1 cellular context compared by ENCODE assay signal in the genomic region with DNA sequence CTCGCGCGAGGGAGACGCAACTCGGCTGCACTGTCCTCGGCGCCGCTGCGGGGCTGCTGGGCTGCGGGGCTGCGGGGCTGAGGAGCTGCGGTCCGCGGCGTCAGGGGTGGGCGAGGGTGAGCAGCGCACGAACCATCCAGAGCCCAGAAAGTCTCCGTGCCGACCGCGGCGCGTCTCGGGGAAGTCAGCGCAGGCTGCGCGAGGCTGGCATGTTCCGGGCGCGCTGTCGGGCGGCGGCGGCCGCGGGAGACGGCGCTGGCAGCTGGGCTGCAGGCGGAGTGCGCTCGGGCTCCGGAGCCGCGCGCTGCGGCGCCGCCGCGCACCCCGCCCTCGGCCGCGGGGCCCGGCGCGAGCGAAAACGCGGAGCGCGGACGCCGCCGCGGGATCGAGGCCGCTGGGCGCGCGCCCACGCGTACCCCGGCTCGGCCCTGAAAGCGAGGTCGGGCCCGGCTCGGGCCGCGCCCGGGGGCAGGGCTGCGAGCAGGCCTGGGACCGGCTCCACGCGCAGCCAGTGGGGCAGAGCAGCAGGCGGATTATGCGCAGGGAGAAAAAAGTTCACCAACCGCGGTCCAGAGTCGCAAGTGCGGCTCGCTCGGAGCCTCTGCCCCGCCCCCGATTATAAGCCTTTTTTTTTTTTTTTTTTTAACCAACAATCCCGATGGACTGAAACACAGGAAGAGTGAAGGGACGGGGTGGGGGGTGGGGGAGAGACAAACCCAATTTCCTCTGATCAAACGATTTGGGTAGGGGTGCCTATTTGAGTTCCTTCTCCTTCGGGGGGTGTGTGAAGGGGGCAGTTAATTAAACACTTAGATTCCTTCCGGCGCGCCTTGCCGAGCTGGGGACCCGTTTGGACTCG.
TF ChIP-seq lines count a peak whose summit lies in the region.

Gene PRICKLE1, minus strand, starts transcription at position 282 of the 859 bp plus-strand sequence. CDS start 117,230 bp downstream, outside the sequence.

TF ChIP-seq in GM23338, 12 proteins besides CTCF, POLR2A, EP300 and RAD21 (continued from another document):
- no peak for TF ChIP-seq ZNF462 (CRISPR knock-in tag; IDR thresholded peaks at IDR 0.05)
- no peak for TF ChIP-seq ZNF114 (CRISPR knock-in tag; IDR thresholded peaks at IDR 0.05)
- no peak for TF ChIP-seq CREB1 (CRISPR knock-in tag; IDR thresholded peaks at IDR 0.05; ENCODE audit: low read depth)
- TF ChIP-seq STAT1 (IDR thresholded peaks at IDR 0.05; ENCODE audit: unreplicated experiment) = no peak
- TF ChIP-seq, protein P1, sequence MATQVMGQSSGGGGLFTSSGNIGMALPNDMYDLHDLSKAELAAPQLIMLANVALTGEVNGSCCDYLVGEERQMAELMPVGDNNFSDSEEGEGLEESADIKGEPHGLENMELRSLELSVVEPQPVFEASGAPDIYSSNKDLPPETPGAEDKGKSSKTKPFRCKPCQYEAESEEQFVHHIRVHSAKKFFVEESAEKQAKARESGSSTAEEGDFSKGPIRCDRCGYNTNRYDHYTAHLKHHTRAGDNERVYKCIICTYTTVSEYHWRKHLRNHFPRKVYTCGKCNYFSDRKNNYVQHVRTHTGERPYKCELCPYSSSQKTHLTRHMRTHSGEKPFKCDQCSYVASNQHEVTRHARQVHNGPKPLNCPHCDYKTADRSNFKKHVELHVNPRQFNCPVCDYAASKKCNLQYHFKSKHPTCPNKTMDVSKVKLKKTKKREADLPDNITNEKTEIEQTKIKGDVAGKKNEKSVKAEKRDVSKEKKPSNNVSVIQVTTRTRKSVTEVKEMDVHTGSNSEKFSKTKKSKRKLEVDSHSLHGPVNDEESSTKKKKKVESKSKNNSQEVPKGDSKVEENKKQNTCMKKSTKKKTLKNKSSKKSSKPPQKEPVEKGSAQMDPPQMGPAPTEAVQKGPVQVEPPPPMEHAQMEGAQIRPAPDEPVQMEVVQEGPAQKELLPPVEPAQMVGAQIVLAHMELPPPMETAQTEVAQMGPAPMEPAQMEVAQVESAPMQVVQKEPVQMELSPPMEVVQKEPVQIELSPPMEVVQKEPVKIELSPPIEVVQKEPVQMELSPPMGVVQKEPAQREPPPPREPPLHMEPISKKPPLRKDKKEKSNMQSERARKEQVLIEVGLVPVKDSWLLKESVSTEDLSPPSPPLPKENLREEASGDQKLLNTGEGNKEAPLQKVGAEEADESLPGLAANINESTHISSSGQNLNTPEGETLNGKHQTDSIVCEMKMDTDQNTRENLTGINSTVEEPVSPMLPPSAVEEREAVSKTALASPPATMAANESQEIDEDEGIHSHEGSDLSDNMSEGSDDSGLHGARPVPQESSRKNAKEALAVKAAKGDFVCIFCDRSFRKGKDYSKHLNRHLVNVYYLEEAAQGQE (IDR thresholded peaks at IDR 0.05; ENCODE audit: unreplicated experiment) = no peak
